ENCODE assay signal across 15 cellular contexts in the genomic region with DNA sequence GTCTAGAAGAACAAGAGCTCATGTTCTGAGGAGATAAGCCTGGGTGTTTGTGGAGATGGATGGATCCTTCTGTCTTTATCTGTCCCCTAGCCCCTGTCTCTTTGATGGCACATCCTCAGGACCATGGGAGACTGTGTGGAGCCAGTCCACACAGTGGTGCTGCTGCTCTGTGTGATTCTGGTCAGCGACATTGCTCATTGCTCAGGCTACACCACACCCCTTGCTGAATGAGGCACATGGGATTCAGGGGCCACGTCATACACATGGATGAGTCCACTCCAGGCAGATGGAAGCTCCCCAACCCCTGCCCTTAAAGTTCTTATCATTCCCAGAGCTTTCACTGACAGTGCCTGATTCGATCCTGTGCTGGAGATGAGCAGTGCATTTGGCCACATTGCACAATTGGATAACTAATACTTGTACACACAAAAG.
DNase-seq lines count a peak whose midpoint lies in the region; ATAC-seq, FAIRE-seq and TF ChIP-seq lines count a peak whose summit lies in the region.
"Had no signal": no experiment of that assay in that cellular context is flagged by ENCODE, and none has a peak within 500 bp of the region (broad histone marks: within the 10 kb centered on the region; RNA-seq: fewer than 3 reads in every experiment).

No MANE protein-coding gene starts in this region.

- H3K79me2 ChIP-seq in astrocyte (ENCODE audit: insufficient read depth, low read length) = no peaks in the 10 kb centered on the region

- peak overlapping the region; percentile 68 for H3K4me2 ChIP-seq in astrocyte (ENCODE audit: low read length)

- H3K9me3 Mint-ChIP-seq in astrocyte (ENCODE audit: unreplicated experiment) = peaks cover 1% of the 10 kb centered on the region

- peak overlapping the region; percentile 32 for H3K9ac ChIP-seq in astrocyte (ENCODE audit: low read length)

- no peaks in the 10 kb centered on the region for H4K20me1 ChIP-seq in astrocyte (ENCODE audit: insufficient read depth, low read length)

- H3K27me3 Mint-ChIP-seq in astrocyte (ENCODE audit: low read depth, unreplicated experiment) = no peaks in the 10 kb centered on the region

- peaks cover 8% of the 10 kb centered on the region for H3K4me1 Mint-ChIP-seq in astrocyte (ENCODE audit: low read depth, unreplicated experiment)

- no peak for FAIRE-seq in astrocyte (lab: Jason Lieb, UNC)
- FAIRE-seq: GM18507 had no signal

- no peak overlapping the region for H3K27ac Mint-ChIP-seq in astrocyte (ENCODE audit: unreplicated experiment)
- H3K27ac Mint-ChIP-seq: activated naive CD8-positive, alpha-beta T cell had no signal

- no peak overlapping the region for H3K4me3 Mint-ChIP-seq in astrocyte (ENCODE audit: unreplicated experiment)
- H3K4me3 Mint-ChIP-seq: activated naive CD8-positive, alpha-beta T cell had no signal

- peak overlapping the region; percentile 9 for H3K4me3 ChIP-seq in astrocyte (ENCODE audit: insufficient read depth, low read depth, low read length)
- H3K4me3 ChIP-seq in left lung = no peak overlapping the region
- H3K4me3 ChIP-seq in ascending aorta = no peak overlapping the region
- H3K4me3 ChIP-seq: tibial artery had no signal

- DNase-seq in A172 (ENCODE audit: low spot score) = peak; percentile 85
- peak; percentile 58 for DNase-seq in HT1080 (ENCODE audit: low read depth)
- peak; percentile 82 for DNase-seq in astrocyte (ENCODE audit: low read depth)
- no peak for DNase-seq in left lung
- no peak for DNase-seq in activated CD4-positive, alpha-beta T cell treated with anti-CD3 and anti-CD28 coated beads for 4 hours
- no peak for DNase-seq in T-helper 9 cell
- DNase-seq in ascending aorta (ENCODE audit: low spot score in 2 of 2) = no peak
- DNase-seq in stimulated activated CD4-positive, alpha-beta T cell treated with anti-CD3 and anti-CD28 coated beads, Interleukin-12 subunit alpha, Interleukin-12 subunit beta, amount 100 ng/mL, for 4 hours = no peak
- DNase-seq: ACHN; DND-41; NCI-H146; NK-92 treated with Interleukin-12 subunit alpha and Interleukin-12 subunit beta, amount 100 ng/mL, for 24 hours had no signal

- H2AFZ ChIP-seq in astrocyte (ENCODE audit: low read depth, low read length) = no peak overlapping the region

- H3K9me3 ChIP-seq in astrocyte (ENCODE audit: insufficient read depth, low read depth, low read length) (no peaks in the 10 kb centered on the region), left lung (no peaks in the 10 kb centered on the region), ascending aorta (no peaks in the 10 kb centered on the region)
- H3K9me3 ChIP-seq: tibial artery had no signal

- ATAC-seq in left lung = peak; percentile 27

- peak overlapping the region; percentile 58 for H3K27ac ChIP-seq in astrocyte (ENCODE audit: low read depth, low read length)
- H3K27ac ChIP-seq in left lung = no peak overlapping the region
- H3K27ac ChIP-seq in ascending aorta = peak overlapping the region in 1 of 2 donors; percentile 47

- H3K36me3 ChIP-seq in astrocyte (ENCODE audit: insufficient read depth, low read length) (no peaks in the 10 kb centered on the region), left lung (peaks cover 0 to 13% of the 10 kb centered on the region in 2 donors), ascending aorta (peaks cover 43 to 52% of the 10 kb centered on the region in 2 donors)

- no peaks in the 10 kb centered on the region for H3K36me3 Mint-ChIP-seq in astrocyte (ENCODE audit: low read depth, unreplicated experiment)
- H3K36me3 Mint-ChIP-seq: activated naive CD8-positive, alpha-beta T cell had no signal

- H3K27me3 ChIP-seq in astrocyte (ENCODE audit: insufficient read depth, low read length) (no peaks in the 10 kb centered on the region), left lung (no peaks in the 10 kb centered on the region), ascending aorta (no peaks in the 10 kb centered on the region)
- H3K27me3 ChIP-seq: tibial artery had no signal

- peaks cover 18% of the 10 kb centered on the region for H3K4me1 ChIP-seq in astrocyte (ENCODE audit: insufficient read depth, low read length)
- no peaks in the 10 kb centered on the region for H3K4me1 ChIP-seq in left lung
- peaks cover 15 to 39% of the 10 kb centered on the region in 2 donors for H3K4me1 ChIP-seq in ascending aorta

- intact Hi-C loops in left lung (cut with DNase I) = no loop called here
- intact Hi-C loops in ascending aorta (cut with DNase I) = loop anchor here (5.0 to 10.0 kb wide), 2 partner anchors 197 to 430 kb away; a partner anchor contains a TSS

- TF ChIP-seq CTCF in astrocyte (IDR thresholded peaks at IDR 0.05; ENCODE audit: insufficient read depth, low read depth, low read length) (no peak), left lung (IDR thresholded peaks at IDR 0.05) (no peak), ascending aorta (IDR thresholded peaks at IDR 0.05) (peak in 1 of 3 experiments; percentile 17)

Comparison
In these comparisons a context has a peak if more than half of its experiments do, and no peak if none do; other contexts are left out.
1. DNase-seq: peak in A172 (single experiment), HT1080 (single experiment) and astrocyte (single experiment); none in left lung (0 of 2), activated CD4-positive, alpha-beta T cell treated with anti-CD3 and anti-CD28 coated beads for 4 hours (0 of 2), T-helper 9 cell (single experiment), ascending aorta (0 of 2) and stimulated activated CD4-positive, alpha-beta T cell treated with anti-CD3 and anti-CD28 coated beads, Interleukin-12 subunit alpha, Interleukin-12 subunit beta, amount 100 ng/mL, for 4 hours (single experiment).